In the genomic region with DNA sequence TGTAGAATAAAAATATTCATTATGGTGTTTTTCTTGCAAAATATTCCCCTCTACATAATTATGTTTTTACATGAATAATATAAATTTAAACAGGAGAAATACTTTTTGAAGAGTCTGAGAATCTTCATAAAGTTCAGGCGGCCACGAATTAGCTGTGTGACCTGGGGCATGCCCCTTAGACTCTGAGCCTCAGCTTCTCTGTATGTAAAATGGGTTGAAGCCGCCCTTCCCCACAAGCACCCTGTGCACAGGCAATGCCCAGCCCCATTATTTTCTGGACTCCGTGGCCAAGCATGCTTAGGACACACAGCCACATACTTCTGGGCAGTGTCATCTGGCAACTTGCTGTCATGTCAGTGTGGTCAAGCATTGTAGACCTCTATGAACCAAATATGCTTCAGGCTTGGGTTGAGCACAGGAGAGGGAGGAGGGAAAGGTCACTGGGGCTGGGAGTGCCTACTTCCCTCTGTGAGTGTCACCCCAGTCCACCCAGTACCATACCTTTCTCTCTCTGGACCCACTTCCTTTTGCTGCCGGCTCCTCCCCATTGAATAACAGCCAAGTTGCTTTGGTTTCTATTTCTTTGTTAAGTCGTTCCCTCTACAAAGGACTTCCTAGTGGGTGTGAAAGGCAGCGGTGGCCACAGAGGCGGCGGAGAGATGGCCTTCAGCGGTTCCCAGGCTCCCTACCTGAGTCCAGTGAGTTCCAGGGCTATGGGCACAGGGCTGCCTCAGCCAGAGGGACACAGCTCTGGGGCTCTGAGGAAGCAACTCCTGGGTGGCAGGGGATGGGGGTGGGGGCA, we compare ENCODE assay signal across 8 cellular contexts. TPM values are rescaled to one million over a fixed set of nuclear protein-coding genes. Genes with fewer than 3 reads are reported as not detected.
DNase-seq lines count a peak whose midpoint lies in the region; ATAC-seq and TF ChIP-seq lines count a peak whose summit lies in the region.

A gene (plus strand): TSS at position 582 of the 802 bp plus-strand sequence. CDS start 78 bp downstream, at position 660.

- H3K4me3 ChIP-seq in DOHH2 (ENCODE audit: low read length) (peak within 1 kb of the TSS; percentile 30), right atrium auricular region (peak within 1 kb of the TSS; percentile 16 to 43)

- TF ChIP-seq CTCF in DOHH2 (IDR thresholded peaks at IDR 0.05; ENCODE audit: low read depth, low read length, poor library complexity, severe bottlenecking) (no peak), right atrium auricular region (IDR thresholded peaks at IDR 0.05) (no peak)

- H3F3A ChIP-seq in DOHH2 (ENCODE audit: control insufficient read depth, insufficient read depth): no peaks in the 10 kb centered on the region

- POLR2A ChIA-PET in HEK293T (lab: Yijun Ruan, JAX): no interaction called here

- H3K36me3 ChIP-seq in DOHH2 (ENCODE audit: control insufficient read depth, low read length): no peaks in the 10 kb centered on the region
- no peaks in the 10 kb centered on the region for H3K36me3 ChIP-seq in right atrium auricular region

- no peaks in the 10 kb centered on the region for H3K9me3 ChIP-seq in DOHH2 (ENCODE audit: control insufficient read depth, insufficient read depth, low read length)
- H3K9me3 ChIP-seq in right atrium auricular region: no peaks in the 10 kb centered on the region

- no peaks in the 10 kb centered on the region for H3K79me2 ChIP-seq in DOHH2 (ENCODE audit: control insufficient read depth, low read length)

- H3K27me3 ChIP-seq in DOHH2 (ENCODE audit: control insufficient read depth, low read length): no peaks in the 10 kb centered on the region
- no peaks in the 10 kb centered on the region for H3K27me3 ChIP-seq in right atrium auricular region

- DNase-seq in LoVo (ENCODE audit: low spot score) (peak; percentile 31), right atrium auricular region (ENCODE audit: low spot score) (no peak), NCI-H345 treated with DMSO at 0.1 percent for 48 hours (lab: John Stamatoyannopoulos, UW; ENCODE audit: unreplicated experiment) (no peak), HEK293T (ENCODE audit: extremely low spot score) (no peak)
- DNase-seq in activated naive CD4-positive, alpha-beta T cell treated with Interleukin-2 at 50 U/mL for 16 hours: peak; percentile 29
- peak in 4 of 6 experiments; percentile 6 to 51 (median 41) for DNase-seq in stimulated activated naive CD4-positive, alpha-beta T cell (lab: John Stamatoyannopoulos, UW)

- ATAC-seq in GM21367 (IDR thresholded peaks at IDR 0.05; ENCODE audit: unreplicated experiment): peak; percentile 45

- H3K4me2 ChIP-seq in DOHH2 (ENCODE audit: low read length): peak within 1 kb of the TSS; percentile 21; the same call in 1 of the 2 replicates

- CTCF ChIA-PET in HEK293T (lab: Yijun Ruan, JAX): no interaction called here

- H3K4me1 ChIP-seq in DOHH2 (ENCODE audit: control insufficient read depth, low read length) (peaks cover 23% of the 10 kb centered on the region), right atrium auricular region (peaks cover 0 to 42% of the 10 kb centered on the region in 2 donors)

- H4K20me1 ChIP-seq in DOHH2 (ENCODE audit: control insufficient read depth, insufficient read depth, low read depth, low read length): no peaks in the 10 kb centered on the region

- H3K27ac ChIP-seq in DOHH2 (ENCODE audit: low read depth, low read length) (no peak within 1 kb of the TSS), right atrium auricular region (peak within 1 kb of the TSS; percentile 70 to 73)

- H3K9me2 ChIP-seq in DOHH2 (replicated peaks; ENCODE audit: control insufficient read depth, low read length): no peaks in the 10 kb centered on the region

TF ChIP-seq in HEK293T, 16 proteins besides CTCF, POLR2A, EP300 and RAD21:
- no peak for TF ChIP-seq CTBP1 (IDR thresholded peaks at IDR 0.05; ENCODE audit: borderline replicate concordance)
TF ChIP-seq in HEK293T: peak in this region for 0.

RNA-seq across cellular contexts. Expression of the gene that starts here (rescaled TPM):
- total RNA-seq in right atrium auricular region: 10 to 100 TPM in 1 of 2 donors, 1 to 10 TPM in 1; 9.7 to 27.4 TPM

Comparison
In these comparisons a context has a peak if more than half of its experiments do, and no peak if none do; other contexts are left out.
1. DNase-seq: peak in LoVo (single experiment), activated naive CD4-positive, alpha-beta T cell treated with Interleukin-2 at 50 U/mL for 16 hours (single experiment) and stimulated activated naive CD4-positive, alpha-beta T cell (4 of 6); none in right atrium auricular region (single experiment), NCI-H345 treated with DMSO at 0.1 percent for 48 hours (single experiment) and HEK293T (single experiment).